In the genomic region with DNA sequence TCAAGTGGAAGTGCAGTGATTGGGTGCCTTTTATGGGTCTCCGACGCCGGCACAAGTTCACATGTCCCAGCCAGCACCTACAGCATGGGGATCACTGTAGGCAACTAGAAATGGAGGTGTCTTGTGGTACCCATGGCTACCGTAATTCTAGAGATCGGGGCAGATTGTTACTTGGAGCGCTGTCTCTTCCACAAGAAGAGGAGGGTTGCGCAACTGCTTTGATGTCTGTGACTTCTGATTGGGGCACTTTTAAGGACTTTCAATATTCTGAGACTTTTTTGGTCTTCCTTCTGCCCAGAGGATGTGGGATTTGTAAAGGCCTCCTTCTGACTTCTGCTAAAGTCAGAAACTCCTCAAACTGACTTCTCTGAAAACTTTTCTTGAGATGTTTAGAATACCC, we compare ENCODE assay signal across 10 cellular contexts. TPM values are rescaled to one million over a fixed set of nuclear protein-coding genes. Genes with fewer than 3 reads are reported as not detected.
DNase-seq lines count a peak whose midpoint lies in the region; ATAC-seq and TF ChIP-seq lines count a peak whose summit lies in the region.
"Had no signal": no experiment of that assay in that cellular context is flagged by ENCODE, and none has a peak within 500 bp of the region (broad histone marks: within the 10 kb centered on the region; RNA-seq: fewer than 3 reads in every experiment).

No MANE protein-coding gene starts in this region.

- H3K9me3 Mint-ChIP-seq in activated naive CD8-positive, alpha-beta T cell treated with anti-CD3 and anti-CD28 coated beads for 36 hours, result no peaks in the 10 kb centered on the region
- H3K9me3 Mint-ChIP-seq: CD4-positive, CD25-positive, alpha-beta regulatory T cell; T-helper 1 cell treated with Interleukin-12 subunit alpha and Interleukin-12 subunit beta and Interleukin-4 antibody, amounts not matched to agents 30 μg/mL and 1 μg/mL, for 36 hours had no signal

- H3K4me1 Mint-ChIP-seq in activated naive CD8-positive, alpha-beta T cell treated with anti-CD3 and anti-CD28 coated beads for 36 hours, result peaks cover 11% of the 10 kb centered on the region

- WGBS in prostate gland, result 59% methylated on average over 7 of the region's 7 CpGs

- DNase-seq in NB4 (ENCODE audit: low read depth) (peak; percentile 16), cardiac muscle cell (ENCODE audit: low read depth in 1 of 2, low spot score in 1 of 2) (no peak), prostate gland (ENCODE audit: low spot score) (peak; percentile 16), NCI-H526 treated with DMSO at 0.1 percent for 48 hours (lab: John Stamatoyannopoulos, UW) (no peak)
- no peak for DNase-seq in activated naive CD8-positive, alpha-beta T cell treated with anti-CD3 and anti-CD28 coated beads for 36 hours

- H3K27me3 Mint-ChIP-seq in activated naive CD8-positive, alpha-beta T cell treated with anti-CD3 and anti-CD28 coated beads for 36 hours, result no peaks in the 10 kb centered on the region
- H3K27me3 Mint-ChIP-seq: CD4-positive, CD25-positive, alpha-beta regulatory T cell had no signal

- no peak overlapping the region for H3K27ac Mint-ChIP-seq in activated naive CD8-positive, alpha-beta T cell treated with anti-CD3 and anti-CD28 coated beads for 36 hours
- H3K27ac Mint-ChIP-seq: CD4-positive, CD25-positive, alpha-beta regulatory T cell; T-helper 1 cell treated with Interleukin-12 subunit alpha and Interleukin-12 subunit beta and Interleukin-4 antibody, amounts not matched to agents 30 μg/mL and 1 μg/mL, for 36 hours had no signal

- intact Hi-C loops in prostate gland (cut with DNase I), result loop anchor here (5.0 to 10.0 kb wide), 4 partner anchors 48 to 554 kb away; partner anchors contain the start of genes ELL2 and RHOBTB3

- no peak for TF ChIP-seq CTCF in NB4 (IDR thresholded peaks at IDR 0.05; ENCODE audit: low read depth, low read length)
- TF ChIP-seq CTCF in cardiac muscle cell (IDR thresholded peaks at IDR 0.05; ENCODE audit: low read depth, low read length), result no peak
- TF ChIP-seq CTCF in prostate gland (IDR thresholded peaks at IDR 0.05), result no peak

- no peak for TF ChIP-seq POLR2A in NB4 (IDR thresholded peaks at IDR 0.05; ENCODE audit: extremely low read depth, insufficient read length)
- TF ChIP-seq POLR2A in prostate gland (IDR thresholded peaks at IDR 0.05), result no peak

- peak overlapping the region in 9 of 11 experiments; percentile 36 to 91 (median 73); a peak in 17 of 22 replicates for H3K4me2 ChIP-seq in BLaER1 treated with 17β-estradiol and CSF1 and Interleukin-3, amounts not matched to agents 10 nM and 100 nM

- no peak overlapping the region for H3K4me3 ChIP-seq in BLaER1 treated with 17β-estradiol and CSF1 and Interleukin-3, amounts not matched to agents 10 nM and 100 nM
- no peak overlapping the region for H3K4me3 ChIP-seq in NB4 (ENCODE audit: low read depth, low read length)
- H3K4me3 ChIP-seq in cardiac muscle cell, result no peak overlapping the region
- no peak overlapping the region for H3K4me3 ChIP-seq in prostate gland

- peak overlapping the region in 10 of 11 experiments; percentile 3 to 74 (median 54); a peak in 16 of 22 replicates for H3K27ac ChIP-seq in BLaER1 treated with 17β-estradiol and CSF1 and Interleukin-3, amounts not matched to agents 10 nM and 100 nM
- peak overlapping the region; percentile 88 for H3K27ac ChIP-seq in cardiac muscle cell
- H3K27ac ChIP-seq in prostate gland, result peak overlapping the region; percentile 66 to 75

- H3K9ac ChIP-seq in BLaER1 treated with 17β-estradiol and CSF1 and Interleukin-3, amounts not matched to agents 10 nM and 100 nM, result peak overlapping the region in 8 of 11 experiments; percentile 2 to 57 (median 28); a peak in 12 of 22 replicates

- ATAC-seq in GM18517 (IDR thresholded peaks at IDR 0.05; ENCODE audit: unreplicated experiment) (no peak), HG02759 (IDR thresholded peaks at IDR 0.05; ENCODE audit: unreplicated experiment) (no peak)

- no peaks in the 10 kb centered on the region for H3K36me3 Mint-ChIP-seq in activated naive CD8-positive, alpha-beta T cell treated with anti-CD3 and anti-CD28 coated beads for 36 hours
- H3K36me3 Mint-ChIP-seq: CD4-positive, CD25-positive, alpha-beta regulatory T cell had no signal

- no peaks in the 10 kb centered on the region for H4K20me1 ChIP-seq in BLaER1 treated with 17β-estradiol and CSF1 and Interleukin-3, amounts not matched to agents 10 nM and 100 nM

- no peak overlapping the region for H3K4me3 Mint-ChIP-seq in activated naive CD8-positive, alpha-beta T cell treated with anti-CD3 and anti-CD28 coated beads for 36 hours

- H3K36me3 ChIP-seq in BLaER1 treated with 17β-estradiol and CSF1 and Interleukin-3, amounts not matched to agents 10 nM and 100 nM, result peaks cover 13 to 53% (median 25%) of the 10 kb centered on the region in 11 experiments
- H3K36me3 ChIP-seq in cardiac muscle cell (peaks cover 42% of the 10 kb centered on the region), prostate gland (no peaks in the 10 kb centered on the region)

- peaks cover 10 to 57% (median 33%) of the 10 kb centered on the region in 10 experiments; a peak in 19 of 20 replicates for H3K4me1 ChIP-seq in BLaER1 treated with 17β-estradiol and CSF1 and Interleukin-3, amounts not matched to agents 10 nM and 100 nM
- H3K4me1 ChIP-seq in cardiac muscle cell (ENCODE audit: low read depth) (peaks cover 3% of the 10 kb centered on the region), prostate gland (replicated peaks) (no peaks in the 10 kb centered on the region)

- no peaks in the 10 kb centered on the region for H3K27me3 ChIP-seq in BLaER1 treated with 17β-estradiol and CSF1 and Interleukin-3, amounts not matched to agents 10 nM and 100 nM
- H3K27me3 ChIP-seq in cardiac muscle cell (no peaks in the 10 kb centered on the region), prostate gland (replicated peaks; ENCODE audit: insufficient read depth) (no peaks in the 10 kb centered on the region)

- no peaks in the 10 kb centered on the region for H3K9me3 ChIP-seq in BLaER1 treated with 17β-estradiol and CSF1 and Interleukin-3, amounts not matched to agents 10 nM and 100 nM (replicated peaks in 1 of 11)
- H3K9me3 ChIP-seq in cardiac muscle cell (ENCODE audit: low read depth) (no peaks in the 10 kb centered on the region), prostate gland (no peaks in the 10 kb centered on the region)

RNA-seq across cellular contexts. Expression of gene GLRX, which starts 41.9 kb away (rescaled TPM):
- total RNA-seq in cardiac muscle cell (15.7 and 23.9 TPM in 2 replicates), prostate gland (10 to 100 TPM; 16.6 to 34.8 TPM)
- 51.1 and 54.8 TPM in 2 replicates for polyA plus RNA-seq in cardiac muscle cell
- total RNA-seq in activated naive CD8-positive, alpha-beta T cell treated with anti-CD3 and anti-CD28 coated beads for 36 hours, result 10 to 100 TPM; 26.4 to 29.5 TPM

RNA-seq across cellular contexts. Expression of gene RHOBTB3, which starts 49.5 kb away (rescaled TPM):
- 343 and 477 TPM in 2 replicates for total RNA-seq in cardiac muscle cell
- polyA plus RNA-seq in cardiac muscle cell, result 455 and 589 TPM in 2 replicates
- total RNA-seq in prostate gland, result 100 to 1,000 TPM in 1 of 2 donors, 10 to 100 TPM in 1; 87.3 to 134 TPM
- under 1 TPM; 0.52 to 0.78 TPM for total RNA-seq in activated naive CD8-positive, alpha-beta T cell treated with anti-CD3 and anti-CD28 coated beads for 36 hours

Comparison
In these comparisons a context has a peak if more than half of its experiments do, and no peak if none do; other contexts are left out.
1. DNase-seq: peak in NB4 (single experiment) and prostate gland (single experiment); none in cardiac muscle cell (0 of 2), NCI-H526 treated with DMSO at 0.1 percent for 48 hours (single experiment) and activated naive CD8-positive, alpha-beta T cell treated with anti-CD3 and anti-CD28 coated beads for 36 hours (single experiment).
2. RNA of gene RHOBTB3, which starts 49.5 kb away (total RNA-seq): 343 to 477 TPM in cardiac muscle cell and 87.3 to 134 TPM in prostate gland; 0.52 to 0.78 TPM in activated naive CD8-positive, alpha-beta T cell treated with anti-CD3 and anti-CD28 coated beads for 36 hours; every median in the first group is over 10 times any median in the second.
3. Peak in every context shown above with its lines, with median percentiles within 50 percentile points of each other: H3K27ac ChIP-seq.